Comparison of ENCODE assay signal across 16 cellular contexts in genomic region chr4:62145276-62145675, GRCh38.
DNase-seq lines count a peak whose midpoint lies in the region; ATAC-seq and TF ChIP-seq lines count a peak whose summit lies in the region.
"Had no signal": no experiment of that assay in that cellular context is flagged by ENCODE, and none has a peak within 500 bp of the region (broad histone marks: within the 10 kb centered on the region; RNA-seq: fewer than 3 reads in every experiment).

No MANE protein-coding gene starts in this region.

- ATAC-seq in Right ventricle myocardium inferior (peak; percentile 44), HG02571 (IDR thresholded peaks at IDR 0.05; ENCODE audit: unreplicated experiment) (no peak), HG02852 (IDR thresholded peaks at IDR 0.05; ENCODE audit: unreplicated experiment) (no peak)
- ATAC-seq: A549, HepG2 had no signal

- in situ Hi-C loops in astrocyte of the cerebellum (cut with HindIII; ENCODE audit: low sequenced_read_pairs), result no loop called here

- intact Hi-C loops in Right ventricle myocardium inferior (cut with DNase I), result no loop called here

- no peaks in the 10 kb centered on the region for H3K27me3 ChIP-seq in right atrium auricular region

- no peaks in the 10 kb centered on the region for H3K9me3 ChIP-seq in right atrium auricular region
- H3K9me3 ChIP-seq: A549, Caco-2, HAP-1 had no signal

- peaks cover 3% of the 10 kb centered on the region for H3K36me3 ChIP-seq in right atrium auricular region
- H3K36me3 ChIP-seq: HAP-1 had no signal

- H3K4me1 ChIP-seq in right atrium auricular region, result no peaks in the 10 kb centered on the region
- H3K4me1 ChIP-seq: A549, Caco-2, HAP-1 had no signal

- TF ChIP-seq CTCF in right atrium auricular region (IDR thresholded peaks at IDR 0.05) (no peak), astrocyte of the cerebellum (IDR thresholded peaks at IDR 0.05; ENCODE audit: low read depth, low read length, missing control alignments) (no peak), fibroblast of pulmonary artery (IDR thresholded peaks at IDR 0.05; ENCODE audit: low read length, missing control alignments) (no peak)

- no peak overlapping the region for H3K27ac ChIP-seq in right atrium auricular region
- H3K27ac ChIP-seq: 22Rv1, A549, C4-2B, GM23248 had no signal

- H3K4me3 ChIP-seq in right atrium auricular region (no peak overlapping the region), astrocyte of the cerebellum (ENCODE audit: low read depth, low read length) (no peak overlapping the region), fibroblast of pulmonary artery (replicated peaks; ENCODE audit: low read depth, low read length) (no peak overlapping the region)
- H3K4me3 ChIP-seq: A549, GM23248, HAP-1 had no signal

- DNase-seq in Right ventricle myocardium inferior (ENCODE audit: missing footprints) (peak; percentile 39), right atrium auricular region (ENCODE audit: low spot score) (no peak), astrocyte of the cerebellum (ENCODE audit: low read depth) (peak; percentile 8), fibroblast of pulmonary artery (ENCODE audit: low read depth) (peak; percentile 83), foreskin melanocyte (no peak)
- DNase-seq: AML-193; Caco-2; CD4-positive, alpha-beta T cell; GM23248 had no signal

Comparison
In these comparisons a context has a peak if more than half of its experiments do, and no peak if none do; other contexts are left out.
1. DNase-seq: peak in Right ventricle myocardium inferior (single experiment), astrocyte of the cerebellum (single experiment) and fibroblast of pulmonary artery (single experiment); none in right atrium auricular region (single experiment) and foreskin melanocyte (single experiment).